In the genomic region with DNA sequence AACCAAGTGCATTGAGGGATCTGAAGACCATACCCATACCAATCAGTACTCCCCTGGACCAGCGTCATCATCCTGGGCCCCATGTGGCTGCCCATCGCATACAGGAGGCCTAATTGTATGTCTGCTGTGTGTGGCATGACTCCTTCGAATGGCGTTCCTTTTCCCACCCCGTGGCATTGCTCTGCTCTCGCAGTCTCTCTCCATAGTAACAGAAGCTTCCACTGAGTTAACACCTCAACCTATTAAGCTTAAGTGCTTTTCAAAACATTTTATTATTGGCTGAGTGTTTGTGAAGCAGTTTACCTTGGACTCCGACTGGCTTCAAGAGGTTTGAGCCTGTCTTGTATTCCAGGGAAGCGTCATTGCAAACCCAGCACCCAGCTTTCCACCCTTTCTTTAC, we compare ENCODE assay signal across 19 cellular contexts.
DNase-seq lines count a peak whose midpoint lies in the region; ATAC-seq and TF ChIP-seq lines count a peak whose summit lies in the region.
"Had no signal": no experiment of that assay in that cellular context is flagged by ENCODE, and none has a peak within 500 bp of the region (broad histone marks: within the 10 kb centered on the region; RNA-seq: fewer than 3 reads in every experiment).

No MANE protein-coding gene starts in this region.

- H3K27me3 ChIP-seq in lung (ENCODE audit: control insufficient read depth, insufficient read depth), result no peaks in the 10 kb centered on the region
- no peaks in the 10 kb centered on the region for H3K27me3 ChIP-seq in HAP-1 (ENCODE audit: low read depth)
- H3K27me3 ChIP-seq: testis had no signal

- 79 to 90% methylated on average over 8 of the region's 8 CpGs for WGBS in lung, 2 donors

- H3K9me3 ChIP-seq in lung (ENCODE audit: control insufficient read depth in 2 of 2, insufficient read depth in 1 of 2, low read length in 1 of 2) (peaks cover 0 to 3% of the 10 kb centered on the region in 2 donors), HAP-1 (no peaks in the 10 kb centered on the region)
- H3K9me3 ChIP-seq: testis had no signal

- H3K4me1 ChIP-seq in lung (ENCODE audit: control insufficient read depth in 2 of 2, insufficient read depth in 2 of 2, low read length in 2 of 2) (peaks cover 0 to 2% of the 10 kb centered on the region in 2 donors), HAP-1 (no peaks in the 10 kb centered on the region)
- H3K4me1 ChIP-seq: testis had no signal

- H3K4me3 ChIP-seq in lung (no peak overlapping the region), HAP-1 (no peak overlapping the region)
- H3K4me3 ChIP-seq: SK-N-MC, testis had no signal

- H3K36me3 ChIP-seq in lung (ENCODE audit: control insufficient read depth in 2 of 2, insufficient read depth in 2 of 2, low read length in 2 of 2) (no peaks in the 10 kb centered on the region), HAP-1 (replicated peaks) (no peaks in the 10 kb centered on the region)

- peak; percentile 63 for ATAC-seq in lung (ENCODE audit: insufficient read depth, low FRiP score)
- ATAC-seq: natural killer cell treated with Interleukin-12 subunit alpha and Interleukin-12 subunit beta and Interleukin-15 and Interleukin-18, amount 100 ng/mL, for 72 hours; stimulated activated naive CD8-positive, alpha-beta T cell treated with anti-CD3 and anti-CD28 coated beads, Interleukin-15, Interleukin-2, amounts not matched to agents 100 U/mL and 50 U/mL, for 24 hours had no signal

- TF ChIP-seq CTCF in lung (IDR thresholded peaks at IDR 0.05; ENCODE audit: control extremely low read depth, extremely low read depth), result no peak

- DNase-seq in DMS153 treated with DMSO at 0.1 percent for 48 hours (lab: John Stamatoyannopoulos, UW; ENCODE audit: unreplicated experiment), result peak; percentile 16
- peak; percentile 56 for DNase-seq in NCI-H128 (lab: John Stamatoyannopoulos, UW; ENCODE audit: unreplicated experiment)
- peak; percentile 73 for DNase-seq in NCI-H748 (lab: John Stamatoyannopoulos, UW; ENCODE audit: unreplicated experiment)
- no peak for DNase-seq in lung (ENCODE audit: low spot score)
- no peak for DNase-seq in SW 1271 (lab: John Stamatoyannopoulos, UW)
- no peak for DNase-seq in HAP-1 (ENCODE audit: low spot score in 2 of 2)
- no peak for DNase-seq in HCEC 1CT
- DNase-seq: activated CD4-positive, alpha-beta memory T cell treated with anti-CD3 and anti-CD28 coated beads for 36 hours; activated CD4-positive, CD25-positive, alpha-beta regulatory T cell treated with anti-CD3 and anti-CD28 coated beads, Interleukin-2, amount 50 U/mL, for 72 hours; activated CD8-positive, alpha-beta memory T cell treated with anti-CD3 and anti-CD28 coated beads, Interleukin-2, amount 50 U/mL, for 4 hours; effector CD4-positive, alpha-beta T cell; GOT3; NCI-H2171; NCI-H82; stimulated activated naive CD8-positive, alpha-beta T cell treated with anti-CD3 and anti-CD28 coated beads, Interleukin-15, Interleukin-2, amounts not matched to agents 100 U/mL and 50 U/mL, for 24 hours; testis had no signal

- H3K27ac ChIP-seq in lung (ENCODE audit: low read depth in 1 of 2, low read length in 1 of 2), result no peak overlapping the region
- H3K27ac ChIP-seq: RWPE1, SK-N-MC, testis had no signal

- in situ Hi-C loops in HAP-1 (cut with MboI; ENCODE audit: low sequenced_read_pairs), result no loop called here

Comparison
In these comparisons a context has a peak if more than half of its experiments do, and no peak if none do; other contexts are left out.
1. DNase-seq: peak in DMS153 treated with DMSO at 0.1 percent for 48 hours (single experiment), NCI-H128 (single experiment) and NCI-H748 (single experiment); none in lung (single experiment), SW 1271 (0 of 2), HAP-1 (0 of 2) and HCEC 1CT (single experiment).